8 cellular contexts compared by ENCODE assay signal in the genomic region with DNA sequence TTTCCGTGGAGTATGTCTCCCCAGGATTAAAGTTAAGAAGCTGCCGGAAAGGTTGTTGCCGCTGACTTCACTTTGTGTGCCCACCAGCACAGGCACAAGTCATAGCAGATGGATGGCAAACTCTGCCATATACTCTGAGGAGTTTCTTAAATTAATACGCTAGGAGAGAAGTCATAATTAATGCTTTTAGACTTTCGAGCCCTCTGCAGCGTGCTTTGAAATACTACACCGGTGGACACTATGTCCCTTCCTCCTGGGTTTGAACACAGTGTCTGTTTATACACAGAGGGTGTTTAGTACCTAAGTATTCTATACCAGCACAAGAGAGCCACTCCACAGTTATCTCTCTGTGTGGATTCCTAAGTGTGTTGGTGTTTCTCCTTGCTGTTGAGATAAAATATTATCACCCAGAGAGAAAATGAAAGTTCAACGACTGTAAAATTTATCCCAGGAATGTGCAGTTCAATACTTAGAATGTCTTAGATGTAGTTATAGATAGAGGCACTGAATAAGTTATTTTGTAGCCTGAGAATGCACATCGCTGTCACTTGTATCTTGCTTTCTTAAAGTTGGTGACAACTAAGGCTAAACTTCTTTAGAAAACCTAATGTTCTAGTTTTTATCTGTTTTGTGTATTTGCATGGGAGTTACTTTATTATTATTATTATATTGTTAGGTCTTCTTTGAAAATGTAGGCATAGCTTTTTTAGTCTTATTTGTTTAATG.
DNase-seq lines count a peak whose midpoint lies in the region; TF ChIP-seq lines count a peak whose summit lies in the region.

No MANE protein-coding gene starts in this region.

- TF ChIP-seq CTCF in astrocyte of the spinal cord (IDR thresholded peaks at IDR 0.05; ENCODE audit: low read depth, low read length), result no peak

- peak overlapping the region; percentile 91 for H3K4me3 ChIP-seq in astrocyte of the spinal cord (ENCODE audit: low read depth, low read length)

- H3K27ac ChIP-seq in substantia nigra (ENCODE audit: low read depth, low read length, poor library complexity, severe bottlenecking), result peak overlapping the region; percentile 97

- in situ Hi-C loops in astrocyte of the spinal cord (cut with HindIII; ENCODE audit: low sequenced_read_pairs), result no loop called here

- DNase-seq in EH (ENCODE audit: low read depth) (peak; percentile 48), NCI-H1092 (lab: John Stamatoyannopoulos, UW) (peak; percentile 18), astrocyte of the spinal cord (ENCODE audit: low read depth, low spot score) (no peak), kidney glomerular epithelial cell (lab: John Stamatoyannopoulos, UW) (peak; percentile 65), substantia nigra (lab: John Stamatoyannopoulos, UW) (peak in 5 of 49 donors; percentile 20 to 54 (median 34)), GDM1 (lab: John Stamatoyannopoulos, UW) (no peak), GOT3 (lab: John Stamatoyannopoulos, UW) (no peak), NCI-H1694 (lab: John Stamatoyannopoulos, UW) (no peak)

Comparison
In these comparisons a context has a peak if more than half of its experiments do, and no peak if none do; other contexts are left out.
1. DNase-seq: peak in EH (single experiment), NCI-H1092 (single experiment) and kidney glomerular epithelial cell (single experiment); none in astrocyte of the spinal cord (single experiment), GDM1 (single experiment), GOT3 (single experiment) and NCI-H1694 (single experiment).